ENCODE assay signal across 1 cellular context in the genomic region with DNA sequence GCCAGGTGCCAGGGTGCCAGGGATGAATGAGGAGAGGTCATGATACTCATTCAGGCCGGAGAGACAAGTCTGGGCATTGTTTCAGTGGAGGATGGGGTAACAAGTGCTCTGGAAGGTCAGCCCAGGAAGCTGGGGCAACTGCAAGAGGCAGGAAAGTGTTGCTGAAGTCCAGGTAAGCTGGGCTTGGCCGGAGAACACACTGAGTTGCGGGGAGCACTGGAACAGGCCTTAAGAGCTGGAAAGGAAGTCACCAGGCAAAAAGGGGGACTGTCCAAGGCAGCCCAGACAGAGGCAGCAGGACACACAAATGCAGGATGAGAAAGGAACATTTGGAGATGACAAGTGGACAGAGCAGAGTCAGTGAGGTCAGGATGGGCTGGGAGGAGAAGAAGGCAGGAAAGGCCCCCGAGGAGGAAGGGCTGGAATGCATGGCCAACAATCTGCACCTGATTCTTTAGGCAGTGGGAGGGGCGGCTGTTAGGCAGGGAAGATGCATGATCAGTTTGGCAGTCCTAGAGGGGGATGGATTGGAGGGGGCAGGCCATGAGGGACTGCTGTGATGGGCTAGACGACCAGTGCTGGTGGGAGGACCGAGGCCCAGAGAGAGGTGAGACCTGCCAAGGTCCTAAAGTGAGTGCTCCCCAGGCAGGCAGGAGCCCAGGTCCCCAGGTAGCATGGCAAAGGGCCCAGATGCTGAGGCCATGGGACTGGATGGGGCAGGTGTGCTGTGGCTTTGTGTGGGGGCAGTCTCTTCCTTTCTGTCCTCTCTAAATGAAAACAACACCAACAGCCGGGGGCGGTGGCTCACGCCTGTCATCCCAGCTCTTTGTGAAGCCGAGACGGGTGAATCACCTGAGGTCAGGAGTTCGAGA.
TF ChIP-seq lines count a peak whose summit lies in the region.

No MANE protein-coding gene starts in this region.

TF ChIP-seq in HepG2, 621 proteins besides CTCF, POLR2A, EP300 and RAD21:
- TF ChIP-seq, protein P1, sequence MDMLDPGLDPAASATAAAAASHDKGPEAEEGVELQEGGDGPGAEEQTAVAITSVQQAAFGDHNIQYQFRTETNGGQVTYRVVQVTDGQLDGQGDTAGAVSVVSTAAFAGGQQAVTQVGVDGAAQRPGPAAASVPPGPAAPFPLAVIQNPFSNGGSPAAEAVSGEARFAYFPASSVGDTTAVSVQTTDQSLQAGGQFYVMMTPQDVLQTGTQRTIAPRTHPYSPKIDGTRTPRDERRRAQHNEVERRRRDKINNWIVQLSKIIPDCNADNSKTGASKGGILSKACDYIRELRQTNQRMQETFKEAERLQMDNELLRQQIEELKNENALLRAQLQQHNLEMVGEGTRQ (IDR thresholded peaks at IDR 0.05; ENCODE audit: low read depth, low read length): no peak
- TF ChIP-seq, protein P1 (CRISPR knock-in tag; IDR thresholded peaks at IDR 0.05; ENCODE audit: borderline replicate concordance): no peak
- TF ChIP-seq, protein P2, sequence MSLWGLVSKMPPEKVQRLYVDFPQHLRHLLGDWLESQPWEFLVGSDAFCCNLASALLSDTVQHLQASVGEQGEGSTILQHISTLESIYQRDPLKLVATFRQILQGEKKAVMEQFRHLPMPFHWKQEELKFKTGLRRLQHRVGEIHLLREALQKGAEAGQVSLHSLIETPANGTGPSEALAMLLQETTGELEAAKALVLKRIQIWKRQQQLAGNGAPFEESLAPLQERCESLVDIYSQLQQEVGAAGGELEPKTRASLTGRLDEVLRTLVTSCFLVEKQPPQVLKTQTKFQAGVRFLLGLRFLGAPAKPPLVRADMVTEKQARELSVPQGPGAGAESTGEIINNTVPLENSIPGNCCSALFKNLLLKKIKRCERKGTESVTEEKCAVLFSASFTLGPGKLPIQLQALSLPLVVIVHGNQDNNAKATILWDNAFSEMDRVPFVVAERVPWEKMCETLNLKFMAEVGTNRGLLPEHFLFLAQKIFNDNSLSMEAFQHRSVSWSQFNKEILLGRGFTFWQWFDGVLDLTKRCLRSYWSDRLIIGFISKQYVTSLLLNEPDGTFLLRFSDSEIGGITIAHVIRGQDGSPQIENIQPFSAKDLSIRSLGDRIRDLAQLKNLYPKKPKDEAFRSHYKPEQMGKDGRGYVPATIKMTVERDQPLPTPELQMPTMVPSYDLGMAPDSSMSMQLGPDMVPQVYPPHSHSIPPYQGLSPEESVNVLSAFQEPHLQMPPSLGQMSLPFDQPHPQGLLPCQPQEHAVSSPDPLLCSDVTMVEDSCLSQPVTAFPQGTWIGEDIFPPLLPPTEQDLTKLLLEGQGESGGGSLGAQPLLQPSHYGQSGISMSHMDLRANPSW (CRISPR knock-in tag; IDR thresholded peaks at IDR 0.05; ENCODE audit: borderline replicate concordance): no peak
- TF ChIP-seq ZNF563 (CRISPR knock-in tag; IDR thresholded peaks at IDR 0.05) (0 out of 2 replicates have a peak, but pooled peaks have one; percentile 6), ARID3A (IDR thresholded peaks at IDR 0.05; ENCODE audit: low read depth, low read length) (no peak), ZNF441 (CRISPR knock-in tag; IDR thresholded peaks at IDR 0.05; ENCODE audit: borderline replicate concordance) (no peak), MXD1 (CRISPR knock-in tag; IDR thresholded peaks at IDR 0.05) (no peak), ZNF570 (CRISPR knock-in tag; IDR thresholded peaks at IDR 0.05; ENCODE audit: borderline replicate concordance) (no peak), ZSCAN25 (CRISPR knock-in tag; IDR thresholded peaks at IDR 0.05) (no peak)
